25 cellular contexts compared by ENCODE assay signal in the genomic region with DNA sequence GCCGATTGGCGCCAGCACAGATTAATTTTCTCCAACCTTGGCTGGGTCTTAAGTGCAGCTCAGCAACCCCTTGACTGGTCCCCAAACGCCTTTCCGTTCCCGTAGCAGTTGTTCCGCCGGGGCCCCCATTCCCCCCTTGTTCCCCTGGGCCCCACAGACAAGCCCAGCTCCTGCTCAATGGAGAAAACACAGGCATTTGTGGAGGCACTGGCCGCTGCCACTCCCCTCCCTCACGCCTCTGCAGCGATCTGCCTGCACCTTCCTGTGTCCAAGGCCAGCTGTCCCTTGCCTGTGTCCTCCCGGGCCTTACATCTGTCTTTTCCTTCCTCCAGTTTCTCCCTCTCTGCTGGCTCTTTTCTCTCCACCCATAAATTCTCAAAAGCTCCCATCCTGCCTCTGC. TPM values are rescaled to one million over a fixed set of nuclear protein-coding genes. Genes with fewer than 3 reads are reported as not detected.
"Had no signal": no experiment of that assay in that cellular context is flagged by ENCODE, and none has a peak within 500 bp of the region (broad histone marks: within the 10 kb centered on the region; RNA-seq: fewer than 3 reads in every experiment).

No MANE protein-coding gene starts in this region.

- H3K4me3 Mint-ChIP-seq: activated CD4-positive, alpha-beta memory T cell treated with anti-CD3 and anti-CD28 coated beads for 36 hours; activated CD4-positive, alpha-beta T cell treated with anti-CD3 and anti-CD28 coated beads, Interleukin-2, amount 10 ng/mL, durations not matched to agents 24 days and 14 days; activated T-helper 17 cell treated with anti-CD3 and anti-CD28 coated beads, Interleukin-2, amount 50 U/mL, for 72 hours; dendritic cell treated with granulocyte-macrophage colony-stimulating factor and Interleukin-4, amounts not matched to agents 40 ng/mL and 50 ng/mL, for 4 days; endodermal cell; T-helper 2 cell treated with Interferon-gamma antibody and Interleukin-4, amounts not matched to agents 5 μg/mL and 100 μg/mL, for 36 hours had no signal

- H3K4me1 ChIP-seq: esophagus squamous epithelium, tibial nerve had no signal

- H3K4me1 Mint-ChIP-seq: activated CD4-positive, alpha-beta T cell treated with anti-CD3 and anti-CD28 coated beads, Interleukin-2, amount 10 ng/mL, durations not matched to agents 24 days and 14 days; endodermal cell had no signal

- H3K36me3 ChIP-seq: esophagus squamous epithelium, ovary, tibial nerve had no signal

- H3K4me3 ChIP-seq: esophagus squamous epithelium, ovary, smooth muscle cell, tibial nerve had no signal

- H3K36me3 Mint-ChIP-seq: activated CD4-positive, alpha-beta memory T cell treated with anti-CD3 and anti-CD28 coated beads for 36 hours had no signal

- H3K9me3 Mint-ChIP-seq: activated CD4-positive, alpha-beta memory T cell treated with anti-CD3 and anti-CD28 coated beads for 36 hours; endodermal cell; T-helper 2 cell treated with Interferon-gamma antibody and Interleukin-4, amounts not matched to agents 5 μg/mL and 100 μg/mL, for 36 hours had no signal

- DNase-seq: activated CD4-positive, alpha-beta memory T cell treated with anti-CD3 and anti-CD28 coated beads for 36 hours; activated CD4-positive, alpha-beta T cell treated with anti-CD3 and anti-CD28 coated beads, Interleukin-2, amount 10 ng/mL, durations not matched to agents 24 days and 14 days; activated CD4-positive, CD25-positive, alpha-beta regulatory T cell treated with anti-CD3 and anti-CD28 coated beads, Interleukin-2, amount 50 U/mL, for 72 hours; activated CD8-positive, alpha-beta memory T cell treated with anti-CD3 and anti-CD28 coated beads, Interleukin-2, amount 50 U/mL, for 4 hours; activated gamma-delta T cell treated with Interleukin-2 at 50 U/mL for 16 hours; activated naive CD4-positive, alpha-beta T cell treated with anti-CD3 and anti-CD28 coated beads, Interleukin-2, amount 50 U/mL, for 16 hours; activated T-cell treated with anti-CD3 and anti-CD28 coated beads, Interleukin-2, amount 50 U/mL, for 1 hour; amniotic stem cell; central memory CD4-positive, alpha-beta T cell; endodermal cell; esophagus squamous epithelium; foreskin melanocyte; left ventricle myocardium superior; mammary epithelial cell; nephron progenitor cell; ovary; stimulated activated CD4-positive, alpha-beta T cell treated with anti-CD3 and anti-CD28 coated beads, Interleukin-1b, Interleukin-23, amount 100 ng/mL, for 48 hours; stimulated activated naive CD4-positive, alpha-beta T cell; T-helper 1 cell had no signal

- H3K27me3 ChIP-seq: ovary, tibial nerve had no signal

- H3K27ac ChIP-seq: esophagus squamous epithelium, ovary, tibial nerve had no signal

- H3K27ac Mint-ChIP-seq: activated CD4-positive, alpha-beta memory T cell treated with anti-CD3 and anti-CD28 coated beads for 36 hours; activated CD4-positive, alpha-beta T cell treated with anti-CD3 and anti-CD28 coated beads, Interleukin-2, amount 10 ng/mL, durations not matched to agents 24 days and 14 days; activated T-helper 17 cell treated with anti-CD3 and anti-CD28 coated beads, Interleukin-2, amount 50 U/mL, for 72 hours; dendritic cell treated with granulocyte-macrophage colony-stimulating factor and Interleukin-4, amounts not matched to agents 40 ng/mL and 50 ng/mL, for 4 days; endodermal cell; progenitor cell of endocrine pancreas; T-helper 2 cell treated with Interferon-gamma antibody and Interleukin-4, amounts not matched to agents 5 μg/mL and 100 μg/mL, for 36 hours had no signal

- H3K9me3 ChIP-seq: ovary had no signal

RNA-seq across cellular contexts. Expression of a gene that starts 56.9 kb away (rescaled TPM):
- total RNA-seq: smooth muscle cell had no signal
